ENCODE assay signal across 16 cellular contexts in genomic region chr12:27588786-27589185, GRCh38.
"Had no signal": no experiment of that assay in that cellular context is flagged by ENCODE, and none has a peak within 500 bp of the region (broad histone marks: within the 10 kb centered on the region; RNA-seq: fewer than 3 reads in every experiment).

No MANE protein-coding gene starts in this region.

- DNase-seq: activated B cell treated with CpG ODN at 0.5 μM for 24 hours; activated CD4-positive, alpha-beta T cell treated with anti-CD3 and anti-CD28 coated beads, Interleukin-2, amount 50 U/mL, for 1 hour; activated CD8-positive, alpha-beta memory T cell treated with anti-CD3 and anti-CD28 coated beads, Interleukin-2, amount 10 ng/mL, durations not matched to agents 7 days and 5 days; activated T-cell treated with anti-CD3 and anti-CD28 coated beads, Interleukin-2, amount 50 U/mL, for 4 hours; adrenal gland; effector memory CD4-positive, alpha-beta T cell; glutamatergic neuron; left cardiac atrium; sigmoid colon; stimulated activated CD4-positive, alpha-beta T cell treated with anti-CD3 and anti-CD28 coated beads, Interleukin-12 subunit alpha, Interleukin-12 subunit beta, amount 100 ng/mL, for 4 hours; stimulated activated CD4-positive, alpha-beta T cell treated with anti-CD3 and anti-CD28 coated beads, Interleukin-2, amount 100 ng/mL, for 48 hours; stimulated activated CD8-positive, alpha-beta memory T cell treated with anti-CD3 and anti-CD28 coated beads, Interleukin-4, amount 100 ng/mL, for 48 hours; upper lobe of right lung had no signal

- H3K27me3 ChIP-seq: adrenal gland, sigmoid colon, upper lobe of right lung had no signal

- ATAC-seq: activated CD8-positive, alpha-beta memory T cell treated with anti-CD3 and anti-CD28 coated beads, Interleukin-2, amount 10 ng/mL, durations not matched to agents 7 days and 5 days; left cardiac atrium; SK-N-SH treated with all-trans-retinoic acid at 6 μM for 48 hours; upper lobe of right lung had no signal

- H3K27ac Mint-ChIP-seq: activated B cell treated with CpG ODN at 0.5 μM for 24 hours; activated CD8-positive, alpha-beta memory T cell treated with anti-CD3 and anti-CD28 coated beads, Interleukin-2, amount 10 ng/mL, durations not matched to agents 7 days and 5 days; nephron; stimulated activated naive CD8-positive, alpha-beta T cell treated with anti-CD3 and anti-CD28 coated beads, Interleukin-15, Interleukin-2, amounts not matched to agents 100 ng/mL and 50 ng/mL, for 24 hours had no signal

- H3K4me3 ChIP-seq: adrenal gland, sigmoid colon, upper lobe of right lung had no signal

- H3K27ac ChIP-seq: adrenal gland, sigmoid colon, upper lobe of right lung had no signal

- H3K27me3 Mint-ChIP-seq: activated B cell treated with CpG ODN at 0.5 μM for 24 hours; activated CD8-positive, alpha-beta memory T cell treated with anti-CD3 and anti-CD28 coated beads, Interleukin-2, amount 10 ng/mL, durations not matched to agents 7 days and 5 days; stimulated activated naive CD8-positive, alpha-beta T cell treated with anti-CD3 and anti-CD28 coated beads, Interleukin-15, Interleukin-2, amounts not matched to agents 100 ng/mL and 50 ng/mL, for 24 hours had no signal

- H3K36me3 Mint-ChIP-seq: activated CD8-positive, alpha-beta memory T cell treated with anti-CD3 and anti-CD28 coated beads, Interleukin-2, amount 10 ng/mL, durations not matched to agents 7 days and 5 days had no signal

- H3K36me3 ChIP-seq: adrenal gland, sigmoid colon, upper lobe of right lung had no signal

- H3K9me3 ChIP-seq: adrenal gland, sigmoid colon, upper lobe of right lung had no signal

- H3K9me3 Mint-ChIP-seq: activated B cell treated with CpG ODN at 0.5 μM for 24 hours; activated T-cell treated with anti-CD3 and anti-CD28 coated beads, Interleukin-2, amount 50 U/mL, for 4 hours; nephron; stimulated activated naive CD8-positive, alpha-beta T cell treated with anti-CD3 and anti-CD28 coated beads, Interleukin-15, Interleukin-2, amounts not matched to agents 100 ng/mL and 50 ng/mL, for 24 hours had no signal

- H3K4me1 ChIP-seq: upper lobe of right lung had no signal

- H3K4me3 Mint-ChIP-seq: nephron had no signal
